ENCODE assay signal across 9 cellular contexts in genomic region chr7:37065779-37066271, GRCh38.
A peak's percentile ranks its signal among the peaks of the same experiment; 100 is the strongest.
DNase-seq lines count a peak whose midpoint lies in the region; ATAC-seq and TF ChIP-seq lines count a peak whose summit lies in the region.
"Had no signal": no experiment of that assay in that cellular context is flagged by ENCODE, and none has a peak within 500 bp of the region (broad histone marks: within the 10 kb centered on the region; RNA-seq: fewer than 3 reads in every experiment).

No MANE protein-coding gene starts in this region.

- no peak overlapping the region for H3K27ac ChIP-seq in mammary epithelial cell (ENCODE audit: insufficient read depth, low read depth, low read length)
- peak overlapping the region in 13 of 59 donors; percentile 5 to 56 (median 18) for H3K27ac ChIP-seq in dorsolateral prefrontal cortex
- H3K27ac ChIP-seq in lower lobe of right lung, result no peak overlapping the region

- 84% methylated on average over 5 of the region's 5 CpGs for WGBS in mammary epithelial cell (ENCODE audit: low coverage, missing lambda C conversion rate)

- intact Hi-C loops in mammary epithelial cell (cut with micrococcal nuclease), result no loop called here
- intact Hi-C loops in dorsolateral prefrontal cortex (cut with DNase I), result no loop called here
- intact Hi-C loops in lower lobe of right lung (cut with DNase I), result no loop called here

- H3K36me3 ChIP-seq in mammary epithelial cell (ENCODE audit: insufficient read depth, low read length) (no peaks in the 10 kb centered on the region), lower lobe of right lung (no peaks in the 10 kb centered on the region)

- BruUV-seq in mammary epithelial cell (replicated peaks; lab: Mats Ljungman, UMichigan), result no TSS peak

- dilution Hi-C loops in mammary epithelial cell (cut with HindIII; ENCODE audit: low sequenced_read_pairs), result no loop called here

- no peaks in the 10 kb centered on the region for H3K79me2 ChIP-seq in mammary epithelial cell (ENCODE audit: insufficient read depth, low read length)

- CTCF ChIA-PET in mammary epithelial cell (lab: Charles Lee; ENCODE audit: low non-redundant PET), result no interaction called here

- H2AFZ ChIP-seq in mammary epithelial cell (ENCODE audit: low read depth, low read length), result no peak overlapping the region

- no peaks in the 10 kb centered on the region for H3K27me3 ChIP-seq in mammary epithelial cell (ENCODE audit: insufficient read depth, low read length)
- no peaks in the 10 kb centered on the region for H3K27me3 ChIP-seq in dorsolateral prefrontal cortex
- H3K27me3 ChIP-seq in lower lobe of right lung (ENCODE audit: low read depth), result no peaks in the 10 kb centered on the region

- no peak overlapping the region for H3K4me2 ChIP-seq in mammary epithelial cell (ENCODE audit: insufficient read depth, low read depth, low read length)

- no peak overlapping the region for H3K9ac ChIP-seq in mammary epithelial cell (ENCODE audit: insufficient read depth, low read length)

- peak; percentile 31 to 63 for DNase-seq in activated CD4-positive, alpha-beta T cell treated with anti-CD3 and anti-CD28 coated beads, Interleukin-2, amount 50 U/mL, for 48 hours
- DNase-seq in activated CD4-positive, alpha-beta T cell treated with anti-CD3 and anti-CD28 coated beads, Interleukin-2, amount 50 U/mL, for 4 hours, result no peak
- peak; percentile 72 for DNase-seq in mammary epithelial cell
- peak; percentile 60 for DNase-seq in stimulated activated CD8-positive, alpha-beta memory T cell treated with anti-CD3 and anti-CD28 coated beads, Interleukin-4, amount 100 ng/mL, for 48 hours
- DNase-seq in dorsolateral prefrontal cortex, result no peak
- no peak for DNase-seq in lower lobe of right lung
- no peak for DNase-seq in HK-2 (ENCODE audit: unreplicated experiment)
- DNase-seq: NCI-H146 had no signal

- in situ Hi-C loops in mammary epithelial cell (cut with MboI; ENCODE audit: low sequenced_read_pairs in 2 of 2), result no loop called here

- no peak for TF ChIP-seq CTCF in mammary epithelial cell (conservative IDR thresholded peaks at IDR 0.05 in 1 of 2, IDR thresholded peaks at IDR 0.05 in 1 of 2; ENCODE audit: extremely low read depth in 1 of 2, insufficient read depth in 1 of 2, low read depth in 1 of 2, low read length in 2 of 2)
- no peak for TF ChIP-seq CTCF in dorsolateral prefrontal cortex (IDR thresholded peaks at IDR 0.05 in 54 of 56, conservative IDR thresholded peaks at IDR 0.05 in 2 of 56; ENCODE audit: low read depth in 1 of 56, partially characterized antibody in 56 of 56)
- TF ChIP-seq CTCF in lower lobe of right lung (IDR thresholded peaks at IDR 0.05), result no peak

- H4K20me1 ChIP-seq in mammary epithelial cell (ENCODE audit: insufficient read depth, low read length), result no peaks in the 10 kb centered on the region

- ATAC-seq in HG03558 (IDR thresholded peaks at IDR 0.05; ENCODE audit: extremely low read depth, unreplicated experiment) (peak; percentile 49), lower lobe of right lung (no peak)

- no peaks in the 10 kb centered on the region for H3K4me1 ChIP-seq in mammary epithelial cell (ENCODE audit: insufficient read depth, low read length)
- H3K4me1 ChIP-seq in lower lobe of right lung, result no peaks in the 10 kb centered on the region

- H3K9me3 ChIP-seq in mammary epithelial cell (replicated peaks; ENCODE audit: insufficient read depth, low read length) (no peaks in the 10 kb centered on the region), lower lobe of right lung (no peaks in the 10 kb centered on the region)

- H3K4me3 ChIP-seq in mammary epithelial cell (replicated peaks in 1 of 3; ENCODE audit: insufficient read depth in 1 of 3, low read depth in 2 of 3, low read length in 3 of 3) (no peak overlapping the region), dorsolateral prefrontal cortex (no peak overlapping the region), lower lobe of right lung (no peak overlapping the region)

Comparison
In these comparisons a context has a peak if more than half of its experiments do, and no peak if none do; other contexts are left out.
1. DNase-seq: peak in activated CD4-positive, alpha-beta T cell treated with anti-CD3 and anti-CD28 coated beads, Interleukin-2, amount 50 U/mL, for 48 hours (2 of 2), mammary epithelial cell (single experiment) and stimulated activated CD8-positive, alpha-beta memory T cell treated with anti-CD3 and anti-CD28 coated beads, Interleukin-4, amount 100 ng/mL, for 48 hours (single experiment); none in activated CD4-positive, alpha-beta T cell treated with anti-CD3 and anti-CD28 coated beads, Interleukin-2, amount 50 U/mL, for 4 hours (0 of 2), dorsolateral prefrontal cortex (0 of 10), lower lobe of right lung (single experiment) and HK-2 (single experiment).